22 cellular contexts compared by ENCODE assay signal in the genomic region with DNA sequence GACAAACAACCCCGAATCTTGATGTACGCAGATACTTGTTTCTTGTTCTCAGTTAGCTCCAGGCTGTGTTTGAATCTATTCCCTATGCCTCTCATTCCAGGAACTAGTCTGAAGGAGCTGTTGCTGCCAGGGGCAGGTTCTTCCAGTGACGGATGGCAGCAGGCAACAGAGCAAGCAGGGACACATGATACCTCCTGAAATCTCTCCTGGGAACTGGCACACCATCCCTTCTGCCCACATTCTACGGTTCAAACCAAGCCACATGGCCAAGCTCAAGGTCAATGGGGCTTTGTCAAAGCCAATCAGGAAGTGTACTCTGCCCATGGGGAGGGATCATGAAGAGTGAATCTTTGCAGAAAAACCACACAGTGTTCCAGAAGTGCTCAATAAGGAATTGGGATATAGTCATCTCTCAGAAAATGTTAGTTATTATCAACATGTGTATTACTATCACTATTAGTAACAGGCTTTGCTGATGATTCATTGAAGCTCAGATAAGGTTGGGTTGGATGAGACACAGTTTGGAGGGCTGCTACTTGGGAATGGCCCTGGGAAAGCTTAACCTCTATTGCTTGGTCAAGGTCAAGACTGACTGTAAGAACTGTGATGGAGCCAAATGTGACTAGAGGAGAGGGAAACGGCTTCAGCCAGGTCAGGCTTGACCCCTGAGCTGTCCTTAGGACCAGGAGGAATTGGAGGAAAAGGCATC.
DNase-seq lines count a peak whose midpoint lies in the region; ATAC-seq and TF ChIP-seq lines count a peak whose summit lies in the region.
"Had no signal": no experiment of that assay in that cellular context is flagged by ENCODE, and none has a peak within 500 bp of the region (broad histone marks: within the 10 kb centered on the region; RNA-seq: fewer than 3 reads in every experiment).

No MANE protein-coding gene starts in this region.

- no peak overlapping the region for H3K4me3 Mint-ChIP-seq in activated T-cell treated with anti-CD3 and anti-CD28 coated beads, Interleukin-2, amount 50 U/mL, for 4 hours
- H3K4me3 Mint-ChIP-seq: HFFc6, IgD-negative memory B cell had no signal

- intact Hi-C loops in right cardiac atrium (cut with DNase I) (no loop called here), cardiac septum (cut with DNase I) (no loop called here), prostate gland (cut with DNase I) (no loop called here)

- H3K9me3 ChIP-seq in right cardiac atrium (ENCODE audit: control insufficient read depth, low read length) (no peaks in the 10 kb centered on the region), SJCRH30 (replicated peaks) (no peaks in the 10 kb centered on the region), prostate gland (no peaks in the 10 kb centered on the region)
- H3K9me3 ChIP-seq: BE2C had no signal

- H3K9me3 Mint-ChIP-seq in activated T-cell treated with anti-CD3 and anti-CD28 coated beads, Interleukin-2, amount 50 U/mL, for 4 hours: peaks cover 3% of the 10 kb centered on the region

- H3K36me3 ChIP-seq in SJCRH30 (no peaks in the 10 kb centered on the region), prostate gland (no peaks in the 10 kb centered on the region)
- H3K36me3 ChIP-seq: BE2C had no signal

- H3K4me1 ChIP-seq in right cardiac atrium (ENCODE audit: control insufficient read depth, insufficient read depth, low read length) (no peaks in the 10 kb centered on the region), SJCRH30 (peaks cover 13% of the 10 kb centered on the region), prostate gland (replicated peaks) (no peaks in the 10 kb centered on the region)
- H3K4me1 ChIP-seq: BE2C had no signal

- no peak for DNase-seq in right cardiac atrium
- DNase-seq in cardiac septum (ENCODE audit: low spot score): no peak
- DNase-seq in SJCRH30: peak; percentile 51 to 78
- peak; percentile 15 for DNase-seq in prostate gland (ENCODE audit: low spot score)
- no peak for DNase-seq in activated T-cell treated with anti-CD3 and anti-CD28 coated beads, Interleukin-2, amount 50 U/mL, for 4 hours
- no peak for DNase-seq in activated effector memory CD4-positive, alpha-beta T cell treated with anti-CD3 and anti-CD28 coated beads, Interleukin-2, amount 50 U/mL, for 16 hours
- DNase-seq: BE2C, DMS79, H7, HFFc6, MV-4-11, NCI-H187, NCI-H226, NCI-H510A treated with DMSO at 0.1 percent for 48 hours, PC-9, RPMI8226, SHP77, SW 1271 had no signal

- H3K4me1 Mint-ChIP-seq in activated T-cell treated with anti-CD3 and anti-CD28 coated beads, Interleukin-2, amount 50 U/mL, for 4 hours (ENCODE audit: low read depth): no peaks in the 10 kb centered on the region
- H3K4me1 Mint-ChIP-seq: IgD-negative memory B cell had no signal

- H3K27me3 ChIP-seq in right cardiac atrium (ENCODE audit: control insufficient read depth, insufficient read depth) (no peaks in the 10 kb centered on the region), SJCRH30 (no peaks in the 10 kb centered on the region), prostate gland (replicated peaks; ENCODE audit: insufficient read depth) (no peaks in the 10 kb centered on the region)
- H3K27me3 ChIP-seq: BE2C had no signal

- peaks cover 5% of the 10 kb centered on the region for H3K27me3 Mint-ChIP-seq in activated T-cell treated with anti-CD3 and anti-CD28 coated beads, Interleukin-2, amount 50 U/mL, for 4 hours (ENCODE audit: low read depth)

- TF ChIP-seq POLR2A in prostate gland (IDR thresholded peaks at IDR 0.05): no peak

- H3K27ac ChIP-seq in right cardiac atrium (ENCODE audit: low read length): no peak overlapping the region
- no peak overlapping the region for H3K27ac ChIP-seq in SJCRH30
- no peak overlapping the region for H3K27ac ChIP-seq in prostate gland
- H3K27ac ChIP-seq: PC-9, SK-N-MC had no signal

- TF ChIP-seq CTCF in prostate gland (IDR thresholded peaks at IDR 0.05): no peak

- ATAC-seq in right cardiac atrium (peak; percentile 41 to 67), GM19455 (IDR thresholded peaks at IDR 0.05; ENCODE audit: unreplicated experiment) (no peak)
- ATAC-seq in activated T-cell treated with anti-CD3 and anti-CD28 coated beads, Interleukin-2, amount 50 U/mL, for 4 hours: no peak
- ATAC-seq: GM12878 had no signal

- H3K4me3 ChIP-seq in right cardiac atrium (ENCODE audit: low read length): no peak overlapping the region
- H3K4me3 ChIP-seq in SJCRH30: no peak overlapping the region
- H3K4me3 ChIP-seq in prostate gland: no peak overlapping the region
- H3K4me3 ChIP-seq: GM12878, PC-9, SK-N-MC had no signal

- H3K36me3 Mint-ChIP-seq in activated T-cell treated with anti-CD3 and anti-CD28 coated beads, Interleukin-2, amount 50 U/mL, for 4 hours (ENCODE audit: insufficient read depth): no peaks in the 10 kb centered on the region
- H3K36me3 Mint-ChIP-seq: IgD-negative memory B cell had no signal

- WGBS in right cardiac atrium: 64% methylated on average over 5 of the region's 5 CpGs
- WGBS in prostate gland: 45% methylated on average over 5 of the region's 5 CpGs

Comparison
In these comparisons a context has a peak if more than half of its experiments do, and no peak if none do; other contexts are left out.
1. ATAC-seq: peak in right cardiac atrium (2 of 2); none in activated T-cell treated with anti-CD3 and anti-CD28 coated beads, Interleukin-2, amount 50 U/mL, for 4 hours (0 of 2) and GM19455 (single experiment).
2. DNase-seq: peak in SJCRH30 (2 of 2) and prostate gland (single experiment); none in right cardiac atrium (0 of 3), cardiac septum (single experiment), activated T-cell treated with anti-CD3 and anti-CD28 coated beads, Interleukin-2, amount 50 U/mL, for 4 hours (single experiment) and activated effector memory CD4-positive, alpha-beta T cell treated with anti-CD3 and anti-CD28 coated beads, Interleukin-2, amount 50 U/mL, for 16 hours (single experiment).